In genomic region chr3:39407259-39407629, GRCh38 we compare ENCODE assay signal across 8 cellular contexts. TPM values are rescaled to one million over a fixed set of nuclear protein-coding genes. Genes with fewer than 3 reads are reported as not detected.
A peak's percentile ranks its signal among the peaks of the same experiment; 100 is the strongest.
DNase-seq lines count a peak whose midpoint lies in the region; ATAC-seq, FAIRE-seq and TF ChIP-seq lines count a peak whose summit lies in the region.

No MANE protein-coding gene starts in this region.

- TF ChIP-seq CTCF in 22Rv1 (IDR thresholded peaks at IDR 0.05) = no peak
- no peak for TF ChIP-seq CTCF in bronchial epithelial cell (IDR thresholded peaks at IDR 0.05; ENCODE audit: insufficient read depth, low read length, severe bottlenecking)

- H3K9ac ChIP-seq in HUES64 (ENCODE audit: low read depth, low read length) = peak overlapping the region; percentile 99

- H3K4me3 ChIP-seq in HUES64 (ENCODE audit: low read length) (peak overlapping the region; percentile 83), bronchial epithelial cell (ENCODE audit: low read depth, low read length) (peak overlapping the region; percentile 80), mononuclear cell (ENCODE audit: low read length) (peak overlapping the region; percentile 79)

- H3K27ac ChIP-seq in 22Rv1 (peak overlapping the region; percentile 87), HUES64 (ENCODE audit: low read depth, low read length) (peak overlapping the region; percentile 91)

- FAIRE-seq in bronchial epithelial cell (lab: Jason Lieb, UNC) = no peak

- no peak for ATAC-seq in left lobe of liver
- no peak for ATAC-seq in GM21447 (IDR thresholded peaks at IDR 0.05; ENCODE audit: unreplicated experiment)
- no peak for ATAC-seq in activated CD4-positive, CD25-positive, alpha-beta regulatory T cell treated with anti-CD3 and anti-CD28 coated beads, Interleukin-2, amount 50 U/mL, for 24 hours
- no peak for ATAC-seq in HG02870 (IDR thresholded peaks at IDR 0.05; ENCODE audit: unreplicated experiment)

- DNase-seq in bronchial epithelial cell (ENCODE audit: low read depth) = no peak
- no peak for DNase-seq in left lobe of liver (ENCODE audit: low spot score)

- peaks cover 35% of the 10 kb centered on the region for H3K4me1 ChIP-seq in HUES64 (ENCODE audit: insufficient read depth, low read length)
- H3K4me1 ChIP-seq in mononuclear cell (ENCODE audit: insufficient read depth, low read length) = peaks cover 35% of the 10 kb centered on the region

- H3K36me3 ChIP-seq in HUES64 (ENCODE audit: insufficient read depth, low read length) = peaks cover 52% of the 10 kb centered on the region
- peaks cover 19% of the 10 kb centered on the region for H3K36me3 ChIP-seq in bronchial epithelial cell (ENCODE audit: control insufficient read depth, insufficient read depth, low read length)

- H3K9me3 ChIP-seq in HUES64 (ENCODE audit: insufficient read depth, low read depth, low read length) (no peaks in the 10 kb centered on the region), mononuclear cell (ENCODE audit: low read depth, low read length) (no peaks in the 10 kb centered on the region)

- 1% methylated on average over 9 of the region's 9 CpGs for WGBS in HUES64

- H3K27me3 ChIP-seq in HUES64 (ENCODE audit: insufficient read depth, low read length) (no peaks in the 10 kb centered on the region), bronchial epithelial cell (ENCODE audit: control insufficient read depth, insufficient read depth, low read length) (no peaks in the 10 kb centered on the region), mononuclear cell (ENCODE audit: insufficient read depth, low read length) (no peaks in the 10 kb centered on the region)

RNA-seq across cellular contexts. Expression of gene RPSA, which starts 0.7 kb away (rescaled TPM):
- 2,839 TPM for polyA plus RNA-seq in HUES64 (2013, experiment 1 of 2)
- 2,744 TPM for polyA plus RNA-seq in HUES64 (2013, experiment 2 of 2)
- total RNA-seq in bronchial epithelial cell = 2,916 and 3,451 TPM in 2 replicates
- 2,107 TPM for total RNA-seq in mononuclear cell
- total RNA-seq in left lobe of liver = 280 TPM

RNA-seq across cellular contexts. Expression of gene SLC25A38, which starts 24.1 kb away (rescaled TPM):
- polyA plus RNA-seq in HUES64 (2013, experiment 1 of 2) = 32.8 TPM
- 27.3 TPM for polyA plus RNA-seq in HUES64 (2013, experiment 2 of 2)
- 12.2 and 21.9 TPM in 2 replicates for total RNA-seq in bronchial epithelial cell
- total RNA-seq in mononuclear cell = 25.7 TPM
- total RNA-seq in left lobe of liver = 28.9 TPM
